ENCODE assay signal across 12 cellular contexts in genomic region chr19:39264306-39265290, GRCh38. TPM values are rescaled to one million over a fixed set of nuclear protein-coding genes. Genes with fewer than 3 reads are reported as not detected.
DNase-seq lines count a peak whose midpoint lies in the region; ATAC-seq and TF ChIP-seq lines count a peak whose summit lies in the region.
"Had no signal": no experiment of that assay in that cellular context is flagged by ENCODE, and none has a peak within 500 bp of the region (broad histone marks: within the 10 kb centered on the region; RNA-seq: fewer than 3 reads in every experiment).

No MANE protein-coding gene starts in this region.

- POLR2A ChIA-PET in T-cell (lab: Charles Lee): no interaction called here

- CTCF ChIA-PET in T-cell (lab: Charles Lee): no interaction called here

- DNase-seq in NCI-H345 (lab: John Stamatoyannopoulos, UW) (peak; percentile 22), NCI-H345 treated with DMSO at 0.1 percent for 48 hours (lab: John Stamatoyannopoulos, UW; ENCODE audit: unreplicated experiment) (no peak), T-cell (no peak), iPS-NIHi7 (ENCODE audit: extremely low spot score) (peak; percentile 60), progenitor cell of endocrine pancreas (ENCODE audit: low spot score, unreplicated experiment) (no peak), KG1 (lab: John Stamatoyannopoulos, UW) (no peak), NCI-H1436 treated with DMSO at 0.1 percent for 48 hours (lab: John Stamatoyannopoulos, UW) (no peak), T-helper 1 cell (no peak)
- DNase-seq: activated CD8-positive, alpha-beta memory T cell treated with anti-CD3 and anti-CD28 coated beads, Interleukin-2, amount 50 U/mL, for 4 hours; T-helper 2 cell had no signal

- H3K27me3 Mint-ChIP-seq in T-cell (peaks cover 26 to 48% of the 10 kb centered on the region in 2 donors), progenitor cell of endocrine pancreas (peaks cover 69% of the 10 kb centered on the region)

- H3K36me3 Mint-ChIP-seq in T-cell (no peaks in the 10 kb centered on the region), progenitor cell of endocrine pancreas (ENCODE audit: insufficient read depth) (no peaks in the 10 kb centered on the region)

- H3K27ac Mint-ChIP-seq in T-cell: no peak overlapping the region
- no peak overlapping the region for H3K27ac Mint-ChIP-seq in progenitor cell of endocrine pancreas

- peak; percentile 11 for TF ChIP-seq CTCF in progenitor cell of endocrine pancreas (IDR thresholded peaks at IDR 0.05; ENCODE audit: unreplicated experiment)

- H3K4me3 Mint-ChIP-seq in T-cell (peak overlapping the region in 1 of 3 donors; percentile 29), progenitor cell of endocrine pancreas (ENCODE audit: low read depth) (no peak overlapping the region)

- H3K9me3 Mint-ChIP-seq in T-cell (no peaks in the 10 kb centered on the region), progenitor cell of endocrine pancreas (ENCODE audit: low read depth) (no peaks in the 10 kb centered on the region)

- ATAC-seq in T-cell (replicated peaks in 1 of 4): peak in 3 of 4 experiments; percentile 19 to 34 (median 23)

- H3K4me1 Mint-ChIP-seq in T-cell (peaks cover 8 to 11% (median 8%) of the 10 kb centered on the region in 3 donors), progenitor cell of endocrine pancreas (ENCODE audit: low read depth) (peaks cover 5% of the 10 kb centered on the region)

RNA-seq across cellular contexts. Expression of gene IFNL2, which starts 3.6 kb away (rescaled TPM):
- total RNA-seq in T-cell (not detected), progenitor cell of endocrine pancreas (not detected in 2 replicates)
- total RNA-seq: kidney epithelial cell, urinary bladder had no signal

RNA-seq across cellular contexts. Expression of gene IFNL4, which starts 15.9 kb away (rescaled TPM):
- total RNA-seq in T-cell: not detected
- not detected in 2 replicates for total RNA-seq in progenitor cell of endocrine pancreas
- total RNA-seq: kidney epithelial cell, urinary bladder had no signal

RNA-seq across cellular contexts. Expression of gene IFNL3, which starts 19.8 kb away (rescaled TPM):
- total RNA-seq in T-cell (not detected), progenitor cell of endocrine pancreas (not detected in 2 replicates)
- total RNA-seq: kidney epithelial cell, urinary bladder had no signal

RNA-seq across cellular contexts. Expression of gene IFNL1, which starts 31.6 kb away (rescaled TPM):
- under 1 TPM in 1 of 5 donors, not detected in 4; 0.49 TPM for total RNA-seq in T-cell
- total RNA-seq in progenitor cell of endocrine pancreas: not detected in 2 replicates
- total RNA-seq: kidney epithelial cell, urinary bladder had no signal

RNA-seq across cellular contexts. Expression of gene LRFN1, which starts 56.1 kb away (rescaled TPM):
- total RNA-seq in T-cell: 10 to 100 TPM in 2 of 5 donors, 1 to 10 TPM in 3; 3.5 to 10.9 (median 8.7) TPM
- total RNA-seq in progenitor cell of endocrine pancreas: 4.8 and 5.2 TPM in 2 replicates

Comparison
In these comparisons a context has a peak if more than half of its experiments do, and no peak if none do; other contexts are left out.
1. DNase-seq: peak in NCI-H345 (single experiment) and iPS-NIHi7 (single experiment); none in NCI-H345 treated with DMSO at 0.1 percent for 48 hours (single experiment), T-cell (0 of 34), progenitor cell of endocrine pancreas (single experiment), KG1 (single experiment), NCI-H1436 treated with DMSO at 0.1 percent for 48 hours (single experiment) and T-helper 1 cell (0 of 5).